ENCODE assay signal across 21 cellular contexts in genomic region chr9:7028591-7028990, GRCh38.
"Had no signal": no experiment of that assay in that cellular context is flagged by ENCODE, and none has a peak within 500 bp of the region (broad histone marks: within the 10 kb centered on the region; RNA-seq: fewer than 3 reads in every experiment).

No MANE protein-coding gene starts in this region.

- H3K4me3 Mint-ChIP-seq: activated CD4-positive, alpha-beta T cell treated with anti-CD3 and anti-CD28 coated beads, Interleukin-2, amount 10 ng/mL, durations not matched to agents 24 days and 14 days; activated CD8-positive, alpha-beta T cell treated with anti-CD3 and anti-CD28 coated beads, Interleukin-2, amount 10 ng/mL, durations not matched to agents 7 days and 5 days; activated T-helper 17 cell treated with anti-CD3 and anti-CD28 coated beads, Interleukin-2, amount 50 U/mL, for 72 hours; neural progenitor cell had no signal

- H3K4me1 Mint-ChIP-seq: activated CD4-positive, alpha-beta T cell treated with anti-CD3 and anti-CD28 coated beads, Interleukin-2, amount 10 ng/mL, durations not matched to agents 24 days and 14 days; activated T-helper 17 cell treated with anti-CD3 and anti-CD28 coated beads, Interleukin-2, amount 50 U/mL, for 72 hours; neural progenitor cell had no signal

- H3K27me3 ChIP-seq: esophagus muscularis mucosa, gastrocnemius medialis, neural progenitor cell, sigmoid colon, upper lobe of left lung had no signal

- DNase-seq: activated CD4-positive, alpha-beta T cell treated with anti-CD3 and anti-CD28 coated beads, Interleukin-2, amount 10 ng/mL, durations not matched to agents 24 days and 14 days; activated CD8-positive, alpha-beta T cell treated with anti-CD3 and anti-CD28 coated beads, Interleukin-2, amount 10 ng/mL, durations not matched to agents 7 days and 5 days; central memory CD4-positive, alpha-beta T cell; effector memory CD4-positive, alpha-beta T cell; gastrocnemius medialis; head of caudate nucleus; hypothalamus; left cardiac atrium; mesenchymal stem cell; retina; sigmoid colon; stimulated activated CD4-positive, alpha-beta T cell treated with anti-CD3 and anti-CD28 coated beads, Interleukin-4, amount 100 ng/mL, for 1 hour; stimulated activated naive CD4-positive, alpha-beta T cell treated with Interleukin-2 at 50 U/mL for 16 hours; upper lobe of left lung had no signal

- H3K36me3 ChIP-seq: neural progenitor cell had no signal

- H3K27ac ChIP-seq: esophagus muscularis mucosa, gastrocnemius medialis, neural progenitor cell, sigmoid colon, thoracic aorta, upper lobe of left lung, VCaP had no signal

- H3K9me3 ChIP-seq: esophagus muscularis mucosa, gastrocnemius medialis, sigmoid colon, thoracic aorta, upper lobe of left lung had no signal

- ATAC-seq: activated CD4-positive, CD25-positive, alpha-beta regulatory T cell treated with anti-CD3 and anti-CD28 coated beads, Interleukin-2, amount 50 U/mL, for 24 hours; activated CD8-positive, alpha-beta T cell treated with anti-CD3 and anti-CD28 coated beads, Interleukin-2, amount 10 ng/mL, durations not matched to agents 7 days and 5 days; activated naive CD4-positive, alpha-beta T cell treated with anti-CD3 and anti-CD28 coated beads, Interleukin-2, amount 50 U/mL, for 72 hours; activated T-helper 17 cell treated with anti-CD3 and anti-CD28 coated beads, Interleukin-2, amount 50 U/mL, for 72 hours; gastrocnemius medialis; left cardiac atrium had no signal

- H3K9me3 Mint-ChIP-seq: activated CD4-positive, alpha-beta T cell treated with anti-CD3 and anti-CD28 coated beads, Interleukin-2, amount 10 ng/mL, durations not matched to agents 24 days and 14 days; activated T-helper 17 cell treated with anti-CD3 and anti-CD28 coated beads, Interleukin-2, amount 50 U/mL, for 72 hours; neural progenitor cell had no signal

- H3K4me1 ChIP-seq: gastrocnemius medialis, neural progenitor cell, sigmoid colon had no signal

- H3K4me3 ChIP-seq: esophagus muscularis mucosa, gastrocnemius medialis, neural progenitor cell, sigmoid colon, thoracic aorta, upper lobe of left lung had no signal

- H3K27me3 Mint-ChIP-seq: activated CD4-positive, alpha-beta T cell treated with anti-CD3 and anti-CD28 coated beads, Interleukin-2, amount 10 ng/mL, durations not matched to agents 24 days and 14 days; activated T-helper 17 cell treated with anti-CD3 and anti-CD28 coated beads, Interleukin-2, amount 50 U/mL, for 72 hours had no signal

- H3K27ac Mint-ChIP-seq: activated CD4-positive, alpha-beta T cell treated with anti-CD3 and anti-CD28 coated beads, Interleukin-2, amount 10 ng/mL, durations not matched to agents 24 days and 14 days; activated CD8-positive, alpha-beta T cell treated with anti-CD3 and anti-CD28 coated beads, Interleukin-2, amount 10 ng/mL, durations not matched to agents 7 days and 5 days; activated naive CD4-positive, alpha-beta T cell treated with anti-CD3 and anti-CD28 coated beads, Interleukin-2, amount 50 U/mL, for 72 hours; activated T-helper 17 cell treated with anti-CD3 and anti-CD28 coated beads, Interleukin-2, amount 50 U/mL, for 72 hours; neural progenitor cell had no signal
